ENCODE assay signal across 8 cellular contexts in genomic region chr11:13772223-13773046, GRCh38.
DNase-seq lines count a peak whose midpoint lies in the region; ATAC-seq, FAIRE-seq and TF ChIP-seq lines count a peak whose summit lies in the region.

No MANE protein-coding gene starts in this region.

- no peak overlapping the region for H2AFZ ChIP-seq in HepG2 (ENCODE audit: low read length)

- CTCF ChIA-PET in HepG2 (lab: Yijun Ruan, JAX; ENCODE audit: low intra/inter-chr PET ratio, low total read pairs): interaction anchor here (0.7 to 1.4 kb wide), 2 partner anchors 376 to 477 kb away, joined by 3 to 6 read pairs; no protein-coding TSS in a partner anchor

- peak; percentile 47 for FAIRE-seq in HepG2 (lab: Jason Lieb, UNC)

- no peaks in the 10 kb centered on the region for H3K9me3 Mint-ChIP-seq in CD4-positive, CD25-positive, alpha-beta regulatory T cell
- peaks cover 0 to 11% (median 4%) of the 10 kb centered on the region in 5 experiments for H3K9me3 Mint-ChIP-seq in brain

- no peaks in the 10 kb centered on the region for H3K79me2 ChIP-seq in HepG2 (ENCODE audit: insufficient read depth, low read length)

- no peaks in the 10 kb centered on the region for H4K20me1 ChIP-seq in HepG2 (ENCODE audit: insufficient read depth, low read length)

- no peak overlapping the region for H3K4me3 ChIP-seq in CD4-positive, CD25-positive, alpha-beta regulatory T cell (ENCODE audit: low read depth, low read length)
- no peak overlapping the region for H3K4me3 ChIP-seq in HepG2 (replicated peaks in 1 of 3; ENCODE audit: insufficient read depth in 1 of 3, low read depth in 2 of 3, low read length in 3 of 3)

- H3K4me1 Mint-ChIP-seq in CD4-positive, CD25-positive, alpha-beta regulatory T cell: peaks cover 0 to 5% (median 0%) of the 10 kb centered on the region in 4 donors
- peaks cover 15% of the 10 kb centered on the region for H3K4me1 Mint-ChIP-seq in brain

- H3K27me3 Mint-ChIP-seq in CD4-positive, CD25-positive, alpha-beta regulatory T cell: peaks cover 25% of the 10 kb centered on the region
- H3K27me3 Mint-ChIP-seq in brain: peaks cover 27% of the 10 kb centered on the region

- no peak for TF ChIP-seq EP300 in HepG2 (IDR thresholded peaks at IDR 0.05; ENCODE audit: low read depth in 2 of 2, low read length in 2 of 2)
- TF ChIP-seq EP300 in HepG2 (CRISPR knock-in tag; IDR thresholded peaks at IDR 0.05; ENCODE audit: borderline replicate concordance): no peak

- peaks cover 5% of the 10 kb centered on the region for H3K4me1 ChIP-seq in CD4-positive, CD25-positive, alpha-beta regulatory T cell (ENCODE audit: control insufficient read depth, insufficient read depth, low read length, poor library complexity, severe bottlenecking)
- H3K4me1 ChIP-seq in HepG2 (ENCODE audit: insufficient read depth, low read length): no peaks in the 10 kb centered on the region

- no peak overlapping the region for H3K9ac ChIP-seq in HepG2 (ENCODE audit: insufficient read depth, low read depth, low read length)

- TF ChIP-seq CTCF in GM12874 (IDR thresholded peaks at IDR 0.05; ENCODE audit: insufficient read depth, low read depth, low read length) (peak; percentile 23; the same call in 1 of the 2 replicates), brain (conservative IDR thresholded peaks at IDR 0.05) (peak; percentile 77 to 84), HepG2 (CRISPR knock-in tag; IDR thresholded peaks at IDR 0.05) (peak; percentile 59)

- TF ChIP-seq RAD21 in HepG2 (CRISPR knock-in tag; IDR thresholded peaks at IDR 0.05): peak; percentile 38; the same call in 1 of the 2 replicates

- 4% methylated on average over 5 of the region's 5 CpGs for WGBS in HepG2 (ENCODE audit: low lambda C conversion rate)

- no peak overlapping the region for H3K4me3 Mint-ChIP-seq in CD4-positive, CD25-positive, alpha-beta regulatory T cell
- H3K4me3 Mint-ChIP-seq in brain: no peak overlapping the region

- ATAC-seq in CD4-positive, CD25-positive, alpha-beta regulatory T cell (ENCODE audit: low read depth in 2 of 2): peak; percentile 65 to 72
- ATAC-seq in HepG2 (peak; percentile 77), HG03108 (IDR thresholded peaks at IDR 0.05; ENCODE audit: unreplicated experiment) (no peak)

- in situ Hi-C loops in HepG2 (cut with HindIII; ENCODE audit: extremely low pct_ligation_motif_present, low pct_unique_long_range_greater_than_20kb): loop anchor here (5.0 kb wide), 1 partner anchor 480 kb away; no protein-coding TSS in a partner anchor

- H3K27ac Mint-ChIP-seq in CD4-positive, CD25-positive, alpha-beta regulatory T cell: no peak overlapping the region
- no peak overlapping the region for H3K27ac Mint-ChIP-seq in brain

- no peaks in the 10 kb centered on the region for H3K36me3 ChIP-seq in CD4-positive, CD25-positive, alpha-beta regulatory T cell (ENCODE audit: control insufficient read depth, insufficient read depth, low read length)
- H3K36me3 ChIP-seq in HepG2 (replicated peaks in 1 of 2; ENCODE audit: control insufficient read depth in 1 of 2, insufficient read depth in 2 of 2, low read length in 2 of 2): no peaks in the 10 kb centered on the region

- BruUV-seq in HepG2 (replicated peaks; lab: Mats Ljungman, UMichigan): no TSS peak

- no peak overlapping the region for H3K4me2 ChIP-seq in HepG2 (ENCODE audit: low read depth, low read length)

- peaks cover 4% of the 10 kb centered on the region for H3K27me3 ChIP-seq in CD4-positive, CD25-positive, alpha-beta regulatory T cell (ENCODE audit: control insufficient read depth, insufficient read depth, low read length)
- H3K27me3 ChIP-seq in HepG2 (ENCODE audit: control insufficient read depth in 1 of 2, insufficient read depth in 2 of 2, low read length in 2 of 2): no peaks in the 10 kb centered on the region

- DNase-seq in CD4-positive, CD25-positive, alpha-beta regulatory T cell: peak; percentile 19 to 82 (median 74)
- peak; percentile 16 for DNase-seq in HPDE6-E6E7 (ENCODE audit: extremely low spot score)
- peak; percentile 79 for DNase-seq in NCI-H748 (lab: John Stamatoyannopoulos, UW; ENCODE audit: unreplicated experiment)
- peak; percentile 58 for DNase-seq in HepG2 (ENCODE audit: low spot score)
- DNase-seq in occipital lobe (lab: John Stamatoyannopoulos, UW): no peak

- H3K36me3 Mint-ChIP-seq in CD4-positive, CD25-positive, alpha-beta regulatory T cell: no peaks in the 10 kb centered on the region
- H3K36me3 Mint-ChIP-seq in brain: no peaks in the 10 kb centered on the region

- POLR2A ChIA-PET in HepG2 (lab: Yijun Ruan, JAX): no interaction called here

- intact Hi-C loops in HepG2 (cut with micrococcal nuclease; ENCODE audit: unreplicated experiment): loop anchor here (1.0 to 5.0 kb wide), 2 partner anchors 220 to 477 kb away; no protein-coding TSS in a partner anchor

- H3K9me3 ChIP-seq in CD4-positive, CD25-positive, alpha-beta regulatory T cell (ENCODE audit: control insufficient read depth in 2 of 2, low read length in 2 of 2): no peaks in the 10 kb centered on the region
- peaks cover 4% of the 10 kb centered on the region; the same call in 1 of the 2 replicates for H3K9me3 ChIP-seq in HepG2 (ENCODE audit: low read length)

- H3K27ac ChIP-seq in CD4-positive, CD25-positive, alpha-beta regulatory T cell (ENCODE audit: insufficient read depth, low read length, poor library complexity, severe bottlenecking): no peak overlapping the region
- no peak overlapping the region for H3K27ac ChIP-seq in HepG2 (ENCODE audit: extremely low read length, insufficient read depth, low read length)

- no peak for TF ChIP-seq POLR2A in HepG2 (IDR thresholded peaks at IDR 0.05; ENCODE audit: insufficient read depth in 1 of 2, low read depth in 2 of 2, low read length in 2 of 2)

TF ChIP-seq in HepG2, 621 proteins besides CTCF, POLR2A, EP300 and RAD21:
- TF ChIP-seq STAG1 (CRISPR knock-in tag; IDR thresholded peaks at IDR 0.05) (peak; percentile 64), HIVEP1 (CRISPR knock-in tag; IDR thresholded peaks at IDR 0.05) (no peak), DR1 (CRISPR knock-in tag; IDR thresholded peaks at IDR 0.05) (no peak), SMC3 (IDR thresholded peaks at IDR 0.05; ENCODE audit: low read length) (peak; percentile 26; the same call in 1 of the 2 replicates), ZMYM4 (CRISPR knock-in tag; IDR thresholded peaks at IDR 0.05) (no peak), ZNF670 (CRISPR knock-in tag; IDR thresholded peaks at IDR 0.05; ENCODE audit: borderline replicate concordance) (no peak), ZNF691 (CRISPR knock-in tag; IDR thresholded peaks at IDR 0.05; ENCODE audit: borderline replicate concordance, low read depth) (no peak)
- TF ChIP-seq, protein P1, sequence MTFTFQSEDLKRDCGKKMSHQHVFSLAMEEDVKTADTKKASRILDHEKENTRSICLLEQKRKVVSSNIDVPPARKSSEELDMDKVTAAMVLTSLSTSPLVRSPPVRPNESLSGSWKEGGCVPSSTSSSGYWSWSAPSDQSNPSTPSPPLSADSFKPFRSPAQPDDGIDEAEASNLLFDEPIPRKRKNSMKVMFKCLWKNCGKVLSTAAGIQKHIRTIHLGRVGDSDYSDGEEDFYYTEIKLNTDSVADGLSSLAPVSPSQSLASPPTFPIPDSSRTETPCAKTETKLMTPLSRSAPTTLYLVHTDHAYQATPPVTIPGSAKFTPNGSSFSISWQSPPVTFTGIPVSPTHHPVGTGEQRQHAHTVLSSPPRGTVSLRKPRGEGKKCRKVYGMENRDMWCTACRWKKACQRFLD (CRISPR knock-in tag; IDR thresholded peaks at IDR 0.05; ENCODE audit: borderline replicate concordance): no peak
TF ChIP-seq in HepG2: peak in this region for 2.

Comparison
In these comparisons a context has a peak if more than half of its experiments do, and no peak if none do; other contexts are left out.
1. CTCF ChIP-seq: peak in every context shown above with its lines; median percentile 80 in brain; 59 in HepG2; 23 in GM12874.